Comparison of ENCODE assay signal across 13 cellular contexts in the genomic region with DNA sequence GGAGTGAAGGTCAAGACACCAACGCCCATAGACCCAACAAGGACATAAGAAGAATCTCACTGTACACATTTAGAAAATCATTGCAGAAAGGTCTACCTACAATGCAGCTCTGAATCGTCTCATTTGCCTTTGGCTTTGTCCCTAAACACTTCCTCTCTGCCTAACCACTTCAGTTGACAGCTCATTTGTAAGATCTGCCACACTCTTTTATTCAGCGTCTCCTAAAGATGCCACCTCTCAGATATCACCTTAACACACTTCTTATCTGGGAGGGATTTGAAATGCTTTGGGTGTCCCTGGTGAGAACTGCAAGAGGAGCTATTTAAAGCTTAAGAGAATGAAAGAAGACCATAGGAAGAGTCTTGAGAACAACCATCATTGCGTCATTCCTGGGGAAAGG. TPM values are rescaled to one million over a fixed set of nuclear protein-coding genes. Genes with fewer than 3 reads are reported as not detected.
DNase-seq lines count a peak whose midpoint lies in the region; ATAC-seq, FAIRE-seq and TF ChIP-seq lines count a peak whose summit lies in the region.
"Had no signal": no experiment of that assay in that cellular context is flagged by ENCODE, and none has a peak within 500 bp of the region (broad histone marks: within the 10 kb centered on the region; RNA-seq: fewer than 3 reads in every experiment).

No MANE protein-coding gene starts in this region.

- CTCF ChIA-PET in IMR-90 (lab: Yijun Ruan, JAX) = interaction anchor here (0.6 kb wide), 1 partner anchor 138 kb away, joined by 3 read pairs; no protein-coding TSS in a partner anchor
- CTCF ChIA-PET in activated CD8-positive, alpha-beta T cell treated with anti-CD3 and anti-CD28 coated beads, Interleukin-2, amount 10 ng/mL, durations not matched to agents 7 days and 5 days (lab: Charles Lee) = interaction anchor here (1.0 to 2.8 kb wide), 12 partner anchors 11 to 40 kb away, joined by 3 to 17 read pairs (median 6); no protein-coding TSS in a partner anchor

- H2BK5ac ChIP-seq in IMR-90 (ENCODE audit: low read depth, low read length, poor library complexity, severe bottlenecking) = no peak overlapping the region

- peaks cover 10 to 22% of the 10 kb centered on the region in 2 donors for H3K36me3 Mint-ChIP-seq in CD14-positive monocyte
- H3K36me3 Mint-ChIP-seq in activated CD8-positive, alpha-beta T cell treated with anti-CD3 and anti-CD28 coated beads, Interleukin-2, amount 10 ng/mL, durations not matched to agents 7 days and 5 days (ENCODE audit: low read depth) = peaks cover 67% of the 10 kb centered on the region

- in situ Hi-C loops in IMR-90 (cut with MboI; ENCODE audit: low sequenced_read_pairs) = no loop called here

- POLR2A ChIA-PET in IMR-90 (lab: Charles Lee; ENCODE audit: unreplicated experiment) = no interaction called here
- POLR2A ChIA-PET in activated CD8-positive, alpha-beta T cell treated with anti-CD3 and anti-CD28 coated beads, Interleukin-2, amount 10 ng/mL, durations not matched to agents 7 days and 5 days (lab: Charles Lee) = interaction anchor here (0.8 to 2.3 kb wide), 6 partner anchors 16 to 32 kb away, joined by 3 to 14 read pairs (median 6); no protein-coding TSS in a partner anchor

- H3K79me1 ChIP-seq in IMR-90 (ENCODE audit: low read depth in 1 of 2, low read length in 2 of 2) = peaks cover 18 to 28% of the 10 kb centered on the region in 2 experiments

- H3K4me2 ChIP-seq in IMR-90 (ENCODE audit: low read depth, low read length) = no peak overlapping the region
- H3K4me2 ChIP-seq: SK-N-SH had no signal

- peak overlapping the region; percentile 50; the same call in 1 of the 2 replicates for H2BK120ac ChIP-seq in IMR-90 (ENCODE audit: low read depth, low read length)

- H3K23ac ChIP-seq in IMR-90 (ENCODE audit: low read depth, low read length) = peak overlapping the region; percentile 53; the same call in 1 of the 2 replicates

- H2AFZ ChIP-seq in IMR-90 (replicated peaks; ENCODE audit: low read length, poor library complexity) = no peak overlapping the region

- H3K27me3 Mint-ChIP-seq in CD14-positive monocyte (ENCODE audit: low read depth in 3 of 3) = peaks cover 0 to 2% (median 0%) of the 10 kb centered on the region in 3 donors
- H3K27me3 Mint-ChIP-seq in activated CD8-positive, alpha-beta T cell treated with anti-CD3 and anti-CD28 coated beads, Interleukin-2, amount 10 ng/mL, durations not matched to agents 7 days and 5 days (ENCODE audit: low read depth) = no peaks in the 10 kb centered on the region

- peak overlapping the region; percentile 62 for H3K18ac ChIP-seq in IMR-90 (ENCODE audit: low read depth, low read length)

- H2AK5ac ChIP-seq in IMR-90 (ENCODE audit: low read depth, low read length) = peak overlapping the region; percentile 66; the same call in 1 of the 2 replicates

- TF ChIP-seq RAD21 in IMR-90 (IDR thresholded peaks at IDR 0.05; ENCODE audit: low read length) = no peak

- peak overlapping the region; percentile 46 for H4K5ac ChIP-seq in IMR-90 (ENCODE audit: low read depth, low read length)

- H3K27me3 ChIP-seq in IMR-90 (ENCODE audit: control insufficient read depth, insufficient read depth, low read length) = no peaks in the 10 kb centered on the region
- H3K27me3 ChIP-seq: ascending aorta, heart right ventricle had no signal

- no peak for ATAC-seq in IMR-90 (ENCODE audit: low read depth)
- peak; percentile 42 for ATAC-seq in activated CD8-positive, alpha-beta T cell treated with anti-CD3 and anti-CD28 coated beads, Interleukin-2, amount 10 ng/mL, durations not matched to agents 7 days and 5 days
- peak; percentile 38 for ATAC-seq in mucosa of descending colon
- no peak for ATAC-seq in activated CD4-positive, CD25-positive, alpha-beta regulatory T cell treated with anti-CD3 and anti-CD28 coated beads, Interleukin-2, amount 50 U/mL, for 24 hours

- peak overlapping the region; percentile 91 to 99 (median 97) for H3K27ac Mint-ChIP-seq in CD14-positive monocyte
- peak overlapping the region; percentile 90 for H3K27ac Mint-ChIP-seq in activated CD8-positive, alpha-beta T cell treated with anti-CD3 and anti-CD28 coated beads, Interleukin-2, amount 10 ng/mL, durations not matched to agents 7 days and 5 days

- WGBS in IMR-90 (ENCODE audit: extremely low coverage in 2 of 2, insufficient read length in 1 of 2), 2 experiments = 100% methylated on average over 1 of the region's 4 CpGs; no CpG with 5 or more reads in 1 of the 2 experiments

- no peaks in the 10 kb centered on the region for H3K9me3 Mint-ChIP-seq in CD14-positive monocyte
- H3K9me3 Mint-ChIP-seq in activated CD8-positive, alpha-beta T cell treated with anti-CD3 and anti-CD28 coated beads, Interleukin-2, amount 10 ng/mL, durations not matched to agents 7 days and 5 days (ENCODE audit: insufficient read depth) = no peaks in the 10 kb centered on the region

- H3K14ac ChIP-seq in IMR-90 (replicated peaks; ENCODE audit: low read depth, low read length) = peak overlapping the region; percentile 42

- BruUV-seq in IMR-90 (replicated peaks; lab: Mats Ljungman, UMichigan) = no TSS peak

- peak overlapping the region; percentile 63; the same call in 1 of the 2 replicates for H2BK20ac ChIP-seq in IMR-90 (ENCODE audit: low read depth, low read length)

- peak overlapping the region; percentile 26; the same call in 2 of the 3 replicates for H2BK15ac ChIP-seq in IMR-90 (ENCODE audit: low read depth, low read length)

- peak overlapping the region; percentile 53; the same call in 1 of the 2 replicates for H3K27ac ChIP-seq in IMR-90 (ENCODE audit: insufficient read depth, low read length)
- H3K27ac ChIP-seq: ascending aorta had no signal

- DNase-seq in CD14-positive monocyte (ENCODE audit: low spot score) (no peak), IMR-90 (no peak), mucosa of descending colon (no peak), GM19239 (ENCODE audit: insufficient read length, low spot score) (no peak), HuH-7.5 (ENCODE audit: low spot score) (no peak), hippocampal formation (lab: John Stamatoyannopoulos, UW) (no peak)
- no peak for DNase-seq in activated CD8-positive, alpha-beta T cell treated with anti-CD3 and anti-CD28 coated beads, Interleukin-2, amount 10 ng/mL, durations not matched to agents 7 days and 5 days
- DNase-seq: heart right ventricle, NCI-H524 treated with DMSO at 0.1 percent for 48 hours, SK-N-SH had no signal

- peak overlapping the region; percentile 30; the same call in 1 of the 2 replicates for H4K91ac ChIP-seq in IMR-90 (ENCODE audit: insufficient read depth, low read depth, low read length)

- intact Hi-C loops in CD14-positive monocyte (cut with micrococcal nuclease) = loop anchor here (2.0 to 5.0 kb wide), 2 partner anchors 36 to 40 kb away; a partner anchor contains a TSS
- intact Hi-C loops in IMR-90 (cut with micrococcal nuclease) = no loop called here
- intact Hi-C loops in mucosa of descending colon (cut with DNase I, micrococcal nuclease) = no loop called here

- H3K36me3 ChIP-seq in IMR-90 (ENCODE audit: control insufficient read depth, insufficient read depth, low read length) = no peaks in the 10 kb centered on the region
- no peaks in the 10 kb centered on the region for H3K36me3 ChIP-seq in mucosa of descending colon (ENCODE audit: low read depth)
- H3K36me3 ChIP-seq: ascending aorta had no signal

- H4K20me1 ChIP-seq in IMR-90 (ENCODE audit: insufficient read depth, low read length) = no peaks in the 10 kb centered on the region

- H3K4me3 ChIP-seq in IMR-90 (ENCODE audit: insufficient read depth, low read depth, low read length) = no peak overlapping the region
- no peak overlapping the region for H3K4me3 ChIP-seq in mucosa of descending colon
- H3K4me3 ChIP-seq: ascending aorta, heart right ventricle had no signal

- H2AK9ac ChIP-seq in IMR-90 (replicated peaks; ENCODE audit: low read depth, low read length, poor library complexity) = no peak overlapping the region

- no peak overlapping the region for H3K56ac ChIP-seq in IMR-90 (ENCODE audit: extremely low read depth, insufficient read depth, low read length)

- dilution Hi-C loops in IMR-90 (cut with HindIII; ENCODE audit: low sequenced_read_pairs, unreplicated experiment) = no loop called here

- H3K4me3 Mint-ChIP-seq in CD14-positive monocyte = peak overlapping the region; percentile 44 to 70
- H3K4me3 Mint-ChIP-seq in activated CD8-positive, alpha-beta T cell treated with anti-CD3 and anti-CD28 coated beads, Interleukin-2, amount 10 ng/mL, durations not matched to agents 7 days and 5 days = peak overlapping the region; percentile 55

- TF ChIP-seq CTCF in CD14-positive monocyte (IDR thresholded peaks at IDR 0.05) = no peak
- no peak for TF ChIP-seq CTCF in IMR-90 (conservative IDR thresholded peaks at IDR 0.05; ENCODE audit: low read depth, low read length)
- TF ChIP-seq CTCF in mucosa of descending colon (IDR thresholded peaks at IDR 0.05) = no peak

- TF ChIP-seq POLR2A in IMR-90 (IDR thresholded peaks at IDR 0.05; ENCODE audit: low read depth, low read length) = no peak

- H3K4me1 ChIP-seq in IMR-90 (ENCODE audit: control insufficient read depth, insufficient read depth, low read length) (peaks cover 28% of the 10 kb centered on the region), mucosa of descending colon (ENCODE audit: low read depth) (peaks cover 34% of the 10 kb centered on the region)
- H3K4me1 ChIP-seq: ascending aorta had no signal

- peaks cover 92% of the 10 kb centered on the region for H3K4me1 Mint-ChIP-seq in CD14-positive monocyte
- peaks cover 83% of the 10 kb centered on the region for H3K4me1 Mint-ChIP-seq in activated CD8-positive, alpha-beta T cell treated with anti-CD3 and anti-CD28 coated beads, Interleukin-2, amount 10 ng/mL, durations not matched to agents 7 days and 5 days (ENCODE audit: low read depth)

- H3K9me3 ChIP-seq in IMR-90 (ENCODE audit: control insufficient read depth, insufficient read depth, low read length) = no peaks in the 10 kb centered on the region
- no peaks in the 10 kb centered on the region for H3K9me3 ChIP-seq in mucosa of descending colon
- H3K9me3 ChIP-seq: ascending aorta, heart right ventricle, SK-N-SH had no signal

- peak overlapping the region; percentile 19; the same call in 1 of the 2 replicates for H3K4ac ChIP-seq in IMR-90 (ENCODE audit: low read depth, low read length)

- H3K9ac ChIP-seq in IMR-90 (ENCODE audit: low read depth, low read length) = no peak overlapping the region
- H3K9ac ChIP-seq: SK-N-SH had no signal

- peak overlapping the region in 1 of 2 experiments; percentile 47; a peak in 2 of 4 replicates for H4K8ac ChIP-seq in IMR-90 (ENCODE audit: low read depth in 2 of 2, low read length in 2 of 2)

- no peak for FAIRE-seq in GM19239 (lab: Jason Lieb, UNC)
- FAIRE-seq: urothelium cell line had no signal

- H3K9me1 ChIP-seq in IMR-90 (ENCODE audit: insufficient read depth, low read length) = peaks cover 10% of the 10 kb centered on the region

RNA-seq across cellular contexts. Expression of a gene that starts 38.7 kb away (rescaled TPM):
- polyA plus RNA-seq in CD14-positive monocyte = 100 to 1,000 TPM; 135 to 159 TPM
- total RNA-seq in IMR-90 (2012; rRNA removed) = 4.8 and 8.6 TPM in 2 replicates
- polyA plus RNA-seq in IMR-90 (2012; rRNA removed) = 12.1 and 13.7 TPM in 2 replicates
- polyA plus RNA-seq in IMR-90 (2012; cell fraction: cytosol; rRNA removed) = 2.6 and 9.4 TPM in 2 replicates
- 1.7 and 10.6 TPM in 2 replicates for polyA plus RNA-seq in IMR-90 (2012; cell fraction: nucleus; rRNA removed; ENCODE audit: low replicate concordance)
- 100 to 1,000 TPM; 102 to 105 TPM for total RNA-seq in activated CD8-positive, alpha-beta T cell treated with anti-CD3 and anti-CD28 coated beads, Interleukin-2, amount 10 ng/mL, durations not matched to agents 7 days and 5 days
- 10 to 100 TPM; 39.0 to 59.8 (median 56.7) TPM for total RNA-seq in mucosa of descending colon

RNA-seq across cellular contexts. Expression of a gene that starts 54.2 kb away (rescaled TPM):
- polyA plus RNA-seq in CD14-positive monocyte (10 to 100 TPM; 73.0 to 84.2 TPM), IMR-90 (2012; rRNA removed) (25.6 and 36.5 TPM in 2 replicates)
- total RNA-seq in IMR-90 (2012; rRNA removed) (36.7 and 89.2 TPM in 2 replicates), mucosa of descending colon (10 to 100 TPM; 29.9 to 79.0 (median 40.5) TPM)
- polyA plus RNA-seq in IMR-90 (2012; cell fraction: cytosol; rRNA removed) = 3.2 and 5.1 TPM in 2 replicates
- polyA plus RNA-seq in IMR-90 (2012; cell fraction: nucleus; rRNA removed; ENCODE audit: low replicate concordance) = 0.64 and 10.2 TPM in 2 replicates
- total RNA-seq in activated CD8-positive, alpha-beta T cell treated with anti-CD3 and anti-CD28 coated beads, Interleukin-2, amount 10 ng/mL, durations not matched to agents 7 days and 5 days = 10 to 100 TPM; 79.6 to 85.2 TPM

Comparison
In these comparisons a context has a peak if more than half of its experiments do, and no peak if none do; other contexts are left out.
1. ATAC-seq: peak in activated CD8-positive, alpha-beta T cell treated with anti-CD3 and anti-CD28 coated beads, Interleukin-2, amount 10 ng/mL, durations not matched to agents 7 days and 5 days (single experiment) and mucosa of descending colon (single experiment); none in IMR-90 (single experiment) and activated CD4-positive, CD25-positive, alpha-beta regulatory T cell treated with anti-CD3 and anti-CD28 coated beads, Interleukin-2, amount 50 U/mL, for 24 hours (0 of 2).
2. intact Hi-C loops: an anchor here in CD14-positive monocyte (2.0 to 5.0 kb wide); none called in IMR-90 and mucosa of descending colon.